In genomic region chr11:62017878-62018642, GRCh38 we compare ENCODE assay signal across 19 cellular contexts. TPM values are rescaled to one million over a fixed set of nuclear protein-coding genes. Genes with fewer than 3 reads are reported as not detected.
A peak's percentile ranks its signal among the peaks of the same experiment; 100 is the strongest.
DNase-seq lines count a peak whose midpoint lies in the region; ATAC-seq lines count a peak whose summit lies in the region.
"Had no signal": no experiment of that assay in that cellular context is flagged by ENCODE, and none has a peak within 500 bp of the region (broad histone marks: within the 10 kb centered on the region; RNA-seq: fewer than 3 reads in every experiment).

No MANE protein-coding gene starts in this region.

- ATAC-seq in Right ventricle myocardium superior (ENCODE audit: poor library complexity) (no peak), Right ventricle myocardium inferior (no peak), HG03378 (IDR thresholded peaks at IDR 0.05; ENCODE audit: unreplicated experiment) (no peak), HG03469 (IDR thresholded peaks at IDR 0.05; ENCODE audit: unreplicated experiment) (no peak), HG03039 (IDR thresholded peaks at IDR 0.05; ENCODE audit: unreplicated experiment) (no peak)
- ATAC-seq in effector memory CD8-positive, alpha-beta T cell (replicated peaks): no peak
- no peak for ATAC-seq in activated CD4-positive, CD25-positive, alpha-beta regulatory T cell treated with anti-CD3 and anti-CD28 coated beads, Interleukin-2, amount 50 U/mL, for 24 hours
- ATAC-seq: GM12878 had no signal

- no peak overlapping the region for H3K4me3 ChIP-seq in neuron (ENCODE audit: low read length)
- H3K4me3 ChIP-seq: GM12878, GM23248, SK-N-MC had no signal

- H3K4me1 ChIP-seq in neuron (ENCODE audit: insufficient read depth, low read length): peaks cover 8% of the 10 kb centered on the region

- intact Hi-C loops in Right ventricle myocardium superior (cut with DNase I) (no loop called here), Right ventricle myocardium inferior (cut with DNase I) (no loop called here)

- no peak overlapping the region for H3K4me3 Mint-ChIP-seq in effector memory CD8-positive, alpha-beta T cell

- peaks cover 0 to 5% of the 10 kb centered on the region in 2 donors for H3K4me1 Mint-ChIP-seq in effector memory CD8-positive, alpha-beta T cell (ENCODE audit: low read depth in 2 of 2)

- DNase-seq in Right ventricle myocardium superior (peak; percentile 42), Right ventricle myocardium inferior (ENCODE audit: missing footprints) (no peak)
- DNase-seq in effector memory CD8-positive, alpha-beta T cell: no peak
- DNase-seq: 8988T, C1 segment of cervical spinal cord, GDM1, GM23248, HCEC 1CT, KBM-7, NCI-H146, NCI-H2081 treated with DMSO at 0.1 percent for 48 hours, NCI-H524 treated with DMSO at 0.1 percent for 48 hours had no signal

- peaks cover 0 to 7% of the 10 kb centered on the region in 2 donors for H3K27me3 Mint-ChIP-seq in effector memory CD8-positive, alpha-beta T cell

- H3K36me3 Mint-ChIP-seq in effector memory CD8-positive, alpha-beta T cell (ENCODE audit: insufficient read depth): no peaks in the 10 kb centered on the region

- peaks cover 2% of the 10 kb centered on the region for H3K9me3 ChIP-seq in neuron (ENCODE audit: low read length)

- H2AFZ ChIP-seq in neuron (ENCODE audit: low read depth, low read length): peak overlapping the region; percentile 64
- H2AFZ ChIP-seq: GM23248 had no signal

- peak overlapping the region; percentile 10 to 41 for H3K27ac Mint-ChIP-seq in effector memory CD8-positive, alpha-beta T cell

- no peaks in the 10 kb centered on the region for H3K27me3 ChIP-seq in neuron (ENCODE audit: insufficient read depth, low read length)

- H3K9me3 Mint-ChIP-seq in effector memory CD8-positive, alpha-beta T cell: peaks cover 0 to 6% of the 10 kb centered on the region in 2 donors

- H3K36me3 ChIP-seq in neuron (ENCODE audit: insufficient read depth, low read length): no peaks in the 10 kb centered on the region

RNA-seq across cellular contexts. Expression of gene FTH1, which starts 50.6 kb away (rescaled TPM):
- 2,228 TPM for total RNA-seq in Right ventricle myocardium superior
- total RNA-seq in Right ventricle myocardium inferior: 2,493 TPM
